In the genomic region with DNA sequence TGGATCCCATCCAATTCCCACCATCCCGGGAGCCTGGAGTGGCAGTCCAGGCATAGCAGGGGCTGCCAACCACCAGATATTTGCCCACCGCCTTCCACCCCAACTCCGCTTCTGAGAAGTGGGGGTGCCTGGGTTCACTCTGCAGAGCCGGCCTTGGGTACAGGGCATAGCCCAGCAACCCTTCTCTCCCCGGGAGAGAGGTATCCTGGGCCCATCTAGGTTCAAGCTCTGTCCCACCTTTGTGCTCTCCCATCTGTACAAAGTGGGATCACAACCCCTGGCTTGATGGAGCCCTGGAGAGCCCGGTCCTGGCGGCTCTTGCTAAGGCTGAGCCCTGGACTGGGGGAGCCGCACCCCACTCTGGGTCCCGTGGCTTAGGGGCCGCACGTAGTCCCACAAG, we compare ENCODE assay signal across 30 cellular contexts. TPM values are rescaled to one million over a fixed set of nuclear protein-coding genes. Genes with fewer than 3 reads are reported as not detected.
DNase-seq lines count a peak whose midpoint lies in the region; ATAC-seq, FAIRE-seq and TF ChIP-seq lines count a peak whose summit lies in the region.
"Had no signal": no experiment of that assay in that cellular context is flagged by ENCODE, and none has a peak within 500 bp of the region (broad histone marks: within the 10 kb centered on the region; RNA-seq: fewer than 3 reads in every experiment).

No MANE protein-coding gene starts in this region.

- DNase-seq in A549 (ENCODE audit: low read depth in 1 of 2, low spot score in 1 of 2) (no peak), RWPE1 (ENCODE audit: low spot score) (no peak), esophagus muscularis mucosa (ENCODE audit: extremely low spot score) (no peak), BE2C (no peak), DMS 273 treated with DMSO at 0.1 percent for 48 hours (lab: John Stamatoyannopoulos, UW) (no peak), DMS79 treated with DMSO at 0.1 percent for 48 hours (lab: John Stamatoyannopoulos, UW) (no peak), progenitor cell of endocrine pancreas (ENCODE audit: low spot score, unreplicated experiment) (no peak)
- no peak for DNase-seq in stimulated activated effector memory CD8-positive, alpha-beta T cell treated with anti-CD3 and anti-CD28 coated beads, Interleukin-12 subunit alpha, Interleukin-12 subunit beta, amount 100 ng/mL, for 72 hours (ENCODE audit: low spot score in 2 of 2)
- DNase-seq: ACHN; activated CD4-positive, alpha-beta T cell treated with anti-CD3 and anti-CD28 coated beads, Interleukin-2, amount 10 ng/mL, durations not matched to agents 7 days and 5 days; activated CD8-positive, alpha-beta memory T cell treated with anti-CD3 and anti-CD28 coated beads, Interleukin-2, amount 50 U/mL, for 48 hours; Caco-2; natural killer cell; NCI-H1048; NCI-H187; NCI-H524 treated with DMSO at 0.1 percent for 48 hours; stimulated activated CD4-positive, alpha-beta T cell treated with anti-CD3 and anti-CD28 coated beads, Interleukin-4, amount 100 ng/mL, for 1 hour; stimulated activated naive CD4-positive, alpha-beta T cell treated with Interleukin-2 at 50 U/mL for 16 hours; T-helper 2 cell had no signal

- WGBS in A549 (ENCODE audit: missing lambda C conversion rate), result 85% methylated on average over 8 of the region's 11 CpGs
- WGBS in esophagus muscularis mucosa, result 89% methylated on average over 6 of the region's 11 CpGs

- H3K4me2 ChIP-seq in A549, result no peak overlapping the region
- H3K4me2 ChIP-seq: BLaER1 had no signal

- H3K4me3 Mint-ChIP-seq in stimulated activated effector memory CD8-positive, alpha-beta T cell treated with anti-CD3 and anti-CD28 coated beads, Interleukin-12 subunit alpha, Interleukin-12 subunit beta, amount 100 ng/mL, for 72 hours, result no peak overlapping the region
- H3K4me3 Mint-ChIP-seq in progenitor cell of endocrine pancreas (ENCODE audit: low read depth), result no peak overlapping the region
- H3K4me3 Mint-ChIP-seq: activated CD4-positive, alpha-beta T cell treated with anti-CD3 and anti-CD28 coated beads, Interleukin-2, amount 10 ng/mL, durations not matched to agents 7 days and 5 days; central memory CD8-positive, alpha-beta T cell; mesothelial cell of epicardium; natural killer cell had no signal

- peak; percentile 30 to 59; a peak in 5 of 6 replicates for ATAC-seq in A549
- ATAC-seq in stimulated activated effector memory CD8-positive, alpha-beta T cell treated with anti-CD3 and anti-CD28 coated beads, Interleukin-12 subunit alpha, Interleukin-12 subunit beta, amount 100 ng/mL, for 72 hours, result peak; percentile 52
- ATAC-seq: left lobe of liver, natural killer cell had no signal

- H3K4me1 ChIP-seq in A549 (peaks cover 7% of the 10 kb centered on the region; the same call in 2 of the 3 replicates), esophagus muscularis mucosa (peaks cover 0 to 51% (median 43%) of the 10 kb centered on the region in 4 donors), BE2C (no peaks in the 10 kb centered on the region)
- H3K4me1 ChIP-seq: Caco-2, HAP-1 had no signal

- no peak for TF ChIP-seq EP300 in A549 (IDR thresholded peaks at IDR 0.05)
- TF ChIP-seq EP300 in esophagus muscularis mucosa (IDR thresholded peaks at IDR 0.05), result no peak

- H3K27me3 Mint-ChIP-seq in progenitor cell of endocrine pancreas, result no peaks in the 10 kb centered on the region
- H3K27me3 Mint-ChIP-seq: activated CD4-positive, alpha-beta T cell treated with anti-CD3 and anti-CD28 coated beads, Interleukin-2, amount 10 ng/mL, durations not matched to agents 7 days and 5 days; central memory CD8-positive, alpha-beta T cell had no signal

- H3K9me3 ChIP-seq in A549, result no peaks in the 10 kb centered on the region
- H3K9me3 ChIP-seq in esophagus muscularis mucosa, result no peaks in the 10 kb centered on the region
- no peaks in the 10 kb centered on the region for H3K9me3 ChIP-seq in BE2C
- H3K9me3 ChIP-seq: BLaER1, Caco-2, HAP-1 had no signal

- H3K4me1 Mint-ChIP-seq in stimulated activated effector memory CD8-positive, alpha-beta T cell treated with anti-CD3 and anti-CD28 coated beads, Interleukin-12 subunit alpha, Interleukin-12 subunit beta, amount 100 ng/mL, for 72 hours, result no peaks in the 10 kb centered on the region
- no peaks in the 10 kb centered on the region for H3K4me1 Mint-ChIP-seq in progenitor cell of endocrine pancreas (ENCODE audit: low read depth)
- H3K4me1 Mint-ChIP-seq: activated CD4-positive, alpha-beta T cell treated with anti-CD3 and anti-CD28 coated beads, Interleukin-2, amount 10 ng/mL, durations not matched to agents 7 days and 5 days; central memory CD8-positive, alpha-beta T cell; mesothelial cell of epicardium; natural killer cell had no signal

- CTCF ChIA-PET in A549 (lab: Yijun Ruan, JAX), result interaction anchor here (2.4 to 19.9 kb wide), 3 partner anchors 11 to 30 kb away, joined by 7 to 209 read pairs (median 41); no protein-coding TSS in a partner anchor
- CTCF ChIA-PET in RWPE1 (lab: Yijun Ruan, JAX), result interaction anchor here (0.7 kb wide), 1 partner anchor 71 kb away, joined by 3 read pairs; no protein-coding TSS in a partner anchor

- H3K36me3 ChIP-seq in esophagus muscularis mucosa (peaks cover 0 to 39% (median 14%) of the 10 kb centered on the region in 4 donors), BE2C (no peaks in the 10 kb centered on the region)
- H3K36me3 ChIP-seq: BLaER1, HAP-1 had no signal

- H3K4me3 ChIP-seq in A549, result no peak overlapping the region
- peak overlapping the region in 1 of 4 donors; percentile 7 for H3K4me3 ChIP-seq in esophagus muscularis mucosa
- no peak overlapping the region for H3K4me3 ChIP-seq in BE2C (ENCODE audit: low read depth, low read length)
- H3K4me3 ChIP-seq: BLaER1, HAP-1, SK-N-MC had no signal

- H3K27ac Mint-ChIP-seq in stimulated activated effector memory CD8-positive, alpha-beta T cell treated with anti-CD3 and anti-CD28 coated beads, Interleukin-12 subunit alpha, Interleukin-12 subunit beta, amount 100 ng/mL, for 72 hours, result no peak overlapping the region
- H3K27ac Mint-ChIP-seq in progenitor cell of endocrine pancreas, result no peak overlapping the region
- H3K27ac Mint-ChIP-seq: activated CD4-positive, alpha-beta T cell treated with anti-CD3 and anti-CD28 coated beads, Interleukin-2, amount 10 ng/mL, durations not matched to agents 7 days and 5 days; activated naive CD4-positive, alpha-beta T cell treated with anti-CD3 and anti-CD28 coated beads, Interleukin-2, amount 50 U/mL, for 72 hours; activated T-helper 2 cell treated with anti-CD3 and anti-CD28 coated beads, Interferon-gamma antibody, Interleukin-2, Interleukin-4, amounts not matched to agents 10 μg/mL and 5 μg/mL and 100 μg/mL, durations not matched to agents 14 hours and 24 hours and 36 hours; mesothelial cell of epicardium; natural killer cell had no signal

- TF ChIP-seq POLR2A in A549 (IDR thresholded peaks at IDR 0.05; ENCODE audit: low read length), result no peak
- no peak for TF ChIP-seq POLR2A in esophagus muscularis mucosa (IDR thresholded peaks at IDR 0.05; ENCODE audit: low read depth)

- H3K9me3 Mint-ChIP-seq in stimulated activated effector memory CD8-positive, alpha-beta T cell treated with anti-CD3 and anti-CD28 coated beads, Interleukin-12 subunit alpha, Interleukin-12 subunit beta, amount 100 ng/mL, for 72 hours, result no peaks in the 10 kb centered on the region
- H3K9me3 Mint-ChIP-seq in progenitor cell of endocrine pancreas (ENCODE audit: low read depth), result no peaks in the 10 kb centered on the region
- H3K9me3 Mint-ChIP-seq: activated CD4-positive, alpha-beta T cell treated with anti-CD3 and anti-CD28 coated beads, Interleukin-2, amount 10 ng/mL, durations not matched to agents 7 days and 5 days; activated naive CD4-positive, alpha-beta T cell treated with anti-CD3 and anti-CD28 coated beads, Interleukin-2, amount 50 U/mL, for 72 hours; activated T-helper 2 cell treated with anti-CD3 and anti-CD28 coated beads, Interferon-gamma antibody, Interleukin-2, Interleukin-4, amounts not matched to agents 10 μg/mL and 5 μg/mL and 100 μg/mL, durations not matched to agents 14 hours and 24 hours and 36 hours; central memory CD8-positive, alpha-beta T cell; mesothelial cell of epicardium; natural killer cell had no signal

- H3K36me3 Mint-ChIP-seq in stimulated activated effector memory CD8-positive, alpha-beta T cell treated with anti-CD3 and anti-CD28 coated beads, Interleukin-12 subunit alpha, Interleukin-12 subunit beta, amount 100 ng/mL, for 72 hours, result no peaks in the 10 kb centered on the region
- no peaks in the 10 kb centered on the region for H3K36me3 Mint-ChIP-seq in progenitor cell of endocrine pancreas (ENCODE audit: insufficient read depth)
- H3K36me3 Mint-ChIP-seq: activated naive CD4-positive, alpha-beta T cell treated with anti-CD3 and anti-CD28 coated beads, Interleukin-2, amount 50 U/mL, for 72 hours; mesothelial cell of epicardium; natural killer cell had no signal

- TF ChIP-seq CTCF in A549 (IDR thresholded peaks at IDR 0.05) (no peak), RWPE1 (conservative IDR thresholded peaks at IDR 0.05; ENCODE audit: low read depth) (no peak), esophagus muscularis mucosa (IDR thresholded peaks at IDR 0.05) (no peak), BE2C (IDR thresholded peaks at IDR 0.05; ENCODE audit: low read depth, low read length) (no peak), progenitor cell of endocrine pancreas (IDR thresholded peaks at IDR 0.05; ENCODE audit: unreplicated experiment) (no peak)

- H3K27ac ChIP-seq in A549 (peak overlapping the region in 1 of 2 experiments; percentile 28; a peak in 2 of 6 replicates), RWPE1 (peak overlapping the region; percentile 94), esophagus muscularis mucosa (replicated peaks in 1 of 4) (peak overlapping the region; percentile 48 to 77 (median 66))
- H3K27ac ChIP-seq: BLaER1, SK-N-MC, VCaP had no signal

- H3K27me3 ChIP-seq in esophagus muscularis mucosa (no peaks in the 10 kb centered on the region), BE2C (no peaks in the 10 kb centered on the region)
- H3K27me3 ChIP-seq: BLaER1 had no signal

- no peak for FAIRE-seq in A549 (lab: Jason Lieb, UNC)
- FAIRE-seq: GM12891, RCC 7860 had no signal

- no peak for TF ChIP-seq RAD21 in A549 (conservative IDR thresholded peaks at IDR 0.05 in 1 of 2, IDR thresholded peaks at IDR 0.05 in 1 of 2)

- intact Hi-C loops in esophagus muscularis mucosa (cut with DNase I), result no loop called here

- POLR2A ChIA-PET in A549 (lab: Yijun Ruan, JAX), result interaction anchor here (1.1 kb wide), 1 partner anchor 12 kb away, joined by 6 read pairs; the partner anchor contains the start of gene MICALL2
- POLR2A ChIA-PET in RWPE1 (lab: Yijun Ruan, JAX; ENCODE audit: low non-redundant PET), result no interaction called here

RNA-seq across cellular contexts. Expression of gene MICALL2, which starts 12.2 kb away (rescaled TPM):
- polyA plus RNA-seq in A549 (2011; rRNA removed) (6.1 and 7.8 TPM in 2 replicates), A549 (2017; fragmentation: RNase III; extraction: RNeasy Plus Mini Kit Qiagen cat#74134 plus additional on column Dnase treatment) (18.0 to 20.6 TPM (median 19.1 TPM) in 3 replicates)
- polyA plus RNA-seq in A549 (2012; cell fraction: cytosol; rRNA removed), result 19.2 and 24.5 TPM in 2 replicates
- 120 and 162 TPM in 2 replicates for polyA plus RNA-seq in A549 (2012; cell fraction: nucleus; rRNA removed)
- 15.3 and 16.2 TPM in 2 replicates for polyA minus RNA-seq in A549 (2011; rRNA and poly(A)+ RNA removed)
- total RNA-seq in esophagus muscularis mucosa (10 to 100 TPM in 3 of 4 donors, 1 to 10 TPM in 1; 9.1 to 18.3 (median 14.6) TPM), progenitor cell of endocrine pancreas (12.7 and 13.9 TPM in 2 replicates)
- polyA plus RNA-seq in BE2C (2012; ENCODE audit: insufficient read depth, insufficient read length, low read depth), result 0.34 TPM

RNA-seq across cellular contexts. Expression of gene INTS1, which starts 57.1 kb away (rescaled TPM):
- polyA plus RNA-seq in A549 (2011; rRNA removed), result 14.6 and 18.4 TPM in 2 replicates
- 50.9 and 73.0 TPM in 2 replicates for polyA plus RNA-seq in A549 (2012; cell fraction: cytosol; rRNA removed)
- 263 and 419 TPM in 2 replicates for polyA plus RNA-seq in A549 (2012; cell fraction: nucleus; rRNA removed)
- 48.0 to 48.7 TPM (median 48.1 TPM) in 3 replicates for polyA plus RNA-seq in A549 (2017; fragmentation: RNase III; extraction: RNeasy Plus Mini Kit Qiagen cat#74134 plus additional on column Dnase treatment)
- 28.4 and 51.5 TPM in 2 replicates for polyA minus RNA-seq in A549 (2011; rRNA and poly(A)+ RNA removed)
- 10 to 100 TPM; 33.1 to 80.3 (median 48.0) TPM for total RNA-seq in esophagus muscularis mucosa
- polyA plus RNA-seq in BE2C (2012; ENCODE audit: insufficient read depth, insufficient read length, low read depth), result 280 TPM
- 145 and 150 TPM in 2 replicates for total RNA-seq in progenitor cell of endocrine pancreas
